In the genomic region with DNA sequence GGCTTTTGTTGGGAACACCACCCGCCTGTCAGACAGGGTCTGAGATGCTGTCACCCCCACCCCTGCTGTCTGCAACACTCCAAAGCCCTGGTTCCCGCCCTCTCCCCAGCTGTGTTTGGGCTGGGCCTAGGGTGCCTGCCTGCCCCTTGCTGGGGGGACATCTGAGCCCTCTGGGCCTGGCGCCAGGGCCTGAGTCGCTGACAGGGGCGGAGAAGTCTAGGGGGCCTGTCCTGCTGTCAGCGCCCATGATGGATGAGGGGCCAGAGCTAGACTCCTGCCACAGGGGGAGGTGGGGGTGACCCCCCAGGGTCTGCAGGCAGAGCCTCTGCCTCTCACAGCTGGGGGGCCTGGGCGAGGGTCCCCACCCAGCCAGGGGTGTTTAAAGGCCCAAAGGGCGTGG, we compare ENCODE assay signal across 1 cellular context.
TF ChIP-seq lines count a peak whose summit lies in the region.

No MANE protein-coding gene starts in this region.

TF ChIP-seq in HEK293, 187 proteins besides CTCF, POLR2A, EP300 and RAD21 (continued from another document and continues in another):
- TF ChIP-seq, protein P1, sequence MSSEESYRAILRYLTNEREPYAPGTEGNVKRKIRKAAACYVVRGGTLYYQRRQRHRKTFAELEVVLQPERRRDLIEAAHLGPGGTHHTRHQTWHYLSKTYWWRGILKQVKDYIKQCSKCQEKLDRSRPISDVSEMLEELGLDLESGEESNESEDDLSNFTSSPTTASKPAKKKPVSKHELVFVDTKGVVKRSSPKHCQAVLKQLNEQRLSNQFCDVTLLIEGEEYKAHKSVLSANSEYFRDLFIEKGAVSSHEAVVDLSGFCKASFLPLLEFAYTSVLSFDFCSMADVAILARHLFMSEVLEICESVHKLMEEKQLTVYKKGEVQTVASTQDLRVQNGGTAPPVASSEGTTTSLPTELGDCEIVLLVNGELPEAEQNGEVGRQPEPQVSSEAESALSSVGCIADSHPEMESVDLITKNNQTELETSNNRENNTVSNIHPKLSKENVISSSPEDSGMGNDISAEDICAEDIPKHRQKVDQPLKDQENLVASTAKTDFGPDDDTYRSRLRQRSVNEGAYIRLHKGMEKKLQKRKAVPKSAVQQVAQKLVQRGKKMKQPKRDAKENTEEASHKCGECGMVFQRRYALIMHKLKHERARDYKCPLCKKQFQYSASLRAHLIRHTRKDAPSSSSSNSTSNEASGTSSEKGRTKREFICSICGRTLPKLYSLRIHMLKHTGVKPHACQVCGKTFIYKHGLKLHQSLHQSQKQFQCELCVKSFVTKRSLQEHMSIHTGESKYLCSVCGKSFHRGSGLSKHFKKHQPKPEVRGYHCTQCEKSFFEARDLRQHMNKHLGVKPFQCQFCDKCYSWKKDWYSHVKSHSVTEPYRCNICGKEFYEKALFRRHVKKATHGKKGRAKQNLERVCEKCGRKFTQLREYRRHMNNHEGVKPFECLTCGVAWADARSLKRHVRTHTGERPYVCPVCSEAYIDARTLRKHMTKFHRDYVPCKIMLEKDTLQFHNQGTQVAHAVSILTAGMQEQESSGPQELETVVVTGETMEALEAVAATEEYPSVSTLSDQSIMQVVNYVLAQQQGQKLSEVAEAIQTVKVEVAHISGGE (tag by site-specific recombination; conservative IDR thresholded peaks at IDR 0.05; ENCODE audit: low read depth), result no peak
- TF ChIP-seq GLIS1 (tag by site-specific recombination; IDR thresholded peaks at IDR 0.05) (peak; percentile 100), ZNF777 (tag by site-specific recombination; IDR thresholded peaks at IDR 0.05; ENCODE audit: borderline replicate concordance) (no peak), KLF16 (tag by site-specific recombination; IDR thresholded peaks at IDR 0.05) (0 out of 2 replicates have a peak, but pooled peaks have one; percentile 46), ZNF548 (tag by site-specific recombination; IDR thresholded peaks at IDR 0.05) (no peak), ZFP37 (tag by site-specific recombination; IDR thresholded peaks at IDR 0.05) (no peak), ZNF404 (tag by site-specific recombination; IDR thresholded peaks at IDR 0.05) (no peak), SETDB1 (IDR thresholded peaks at IDR 0.05; ENCODE audit: insufficient read length, low read length) (no peak), MZF1 (tag by site-specific recombination; IDR thresholded peaks at IDR 0.05; ENCODE audit: borderline replicate concordance) (no peak), ZNF174 (tag by site-specific recombination; IDR thresholded peaks at IDR 0.05) (no peak), KLF1 (tag by site-specific recombination; IDR thresholded peaks at IDR 0.05) (peak; percentile 99), ZNF416 (tag by site-specific recombination; IDR thresholded peaks at IDR 0.05) (no peak), SCRT2 (tag by site-specific recombination; IDR thresholded peaks at IDR 0.05) (no peak), ZNF792 (tag by site-specific recombination; IDR thresholded peaks at IDR 0.05) (no peak), ZNF211 (tag by site-specific recombination; IDR thresholded peaks at IDR 0.05; ENCODE audit: low read depth) (no peak), ZNF776 (tag by site-specific recombination; IDR thresholded peaks at IDR 0.05; ENCODE audit: borderline replicate concordance) (no peak), ZNF596 (tag by site-specific recombination; IDR thresholded peaks at IDR 0.05) (no peak), ZBTB17 (tag by site-specific recombination; IDR thresholded peaks at IDR 0.05) (no peak)
- TF ChIP-seq, protein P2, sequence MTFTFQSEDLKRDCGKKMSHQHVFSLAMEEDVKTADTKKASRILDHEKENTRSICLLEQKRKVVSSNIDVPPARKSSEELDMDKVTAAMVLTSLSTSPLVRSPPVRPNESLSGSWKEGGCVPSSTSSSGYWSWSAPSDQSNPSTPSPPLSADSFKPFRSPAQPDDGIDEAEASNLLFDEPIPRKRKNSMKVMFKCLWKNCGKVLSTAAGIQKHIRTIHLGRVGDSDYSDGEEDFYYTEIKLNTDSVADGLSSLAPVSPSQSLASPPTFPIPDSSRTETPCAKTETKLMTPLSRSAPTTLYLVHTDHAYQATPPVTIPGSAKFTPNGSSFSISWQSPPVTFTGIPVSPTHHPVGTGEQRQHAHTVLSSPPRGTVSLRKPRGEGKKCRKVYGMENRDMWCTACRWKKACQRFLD (tag by site-specific recombination; IDR thresholded peaks at IDR 0.05), result no peak
- TF ChIP-seq, protein P3, sequence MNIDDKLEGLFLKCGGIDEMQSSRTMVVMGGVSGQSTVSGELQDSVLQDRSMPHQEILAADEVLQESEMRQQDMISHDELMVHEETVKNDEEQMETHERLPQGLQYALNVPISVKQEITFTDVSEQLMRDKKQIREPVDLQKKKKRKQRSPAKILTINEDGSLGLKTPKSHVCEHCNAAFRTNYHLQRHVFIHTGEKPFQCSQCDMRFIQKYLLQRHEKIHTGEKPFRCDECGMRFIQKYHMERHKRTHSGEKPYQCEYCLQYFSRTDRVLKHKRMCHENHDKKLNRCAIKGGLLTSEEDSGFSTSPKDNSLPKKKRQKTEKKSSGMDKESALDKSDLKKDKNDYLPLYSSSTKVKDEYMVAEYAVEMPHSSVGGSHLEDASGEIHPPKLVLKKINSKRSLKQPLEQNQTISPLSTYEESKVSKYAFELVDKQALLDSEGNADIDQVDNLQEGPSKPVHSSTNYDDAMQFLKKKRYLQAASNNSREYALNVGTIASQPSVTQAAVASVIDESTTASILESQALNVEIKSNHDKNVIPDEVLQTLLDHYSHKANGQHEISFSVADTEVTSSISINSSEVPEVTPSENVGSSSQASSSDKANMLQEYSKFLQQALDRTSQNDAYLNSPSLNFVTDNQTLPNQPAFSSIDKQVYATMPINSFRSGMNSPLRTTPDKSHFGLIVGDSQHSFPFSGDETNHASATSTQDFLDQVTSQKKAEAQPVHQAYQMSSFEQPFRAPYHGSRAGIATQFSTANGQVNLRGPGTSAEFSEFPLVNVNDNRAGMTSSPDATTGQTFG (tag by site-specific recombination; IDR thresholded peaks at IDR 0.05; ENCODE audit: borderline replicate concordance), result no peak
- TF ChIP-seq, protein P4, sequence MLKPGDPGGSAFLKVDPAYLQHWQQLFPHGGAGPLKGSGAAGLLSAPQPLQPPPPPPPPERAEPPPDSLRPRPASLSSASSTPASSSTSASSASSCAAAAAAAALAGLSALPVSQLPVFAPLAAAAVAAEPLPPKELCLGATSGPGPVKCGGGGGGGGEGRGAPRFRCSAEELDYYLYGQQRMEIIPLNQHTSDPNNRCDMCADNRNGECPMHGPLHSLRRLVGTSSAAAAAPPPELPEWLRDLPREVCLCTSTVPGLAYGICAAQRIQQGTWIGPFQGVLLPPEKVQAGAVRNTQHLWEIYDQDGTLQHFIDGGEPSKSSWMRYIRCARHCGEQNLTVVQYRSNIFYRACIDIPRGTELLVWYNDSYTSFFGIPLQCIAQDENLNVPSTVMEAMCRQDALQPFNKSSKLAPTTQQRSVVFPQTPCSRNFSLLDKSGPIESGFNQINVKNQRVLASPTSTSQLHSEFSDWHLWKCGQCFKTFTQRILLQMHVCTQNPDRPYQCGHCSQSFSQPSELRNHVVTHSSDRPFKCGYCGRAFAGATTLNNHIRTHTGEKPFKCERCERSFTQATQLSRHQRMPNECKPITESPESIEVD (tag by site-specific recombination; IDR thresholded peaks at IDR 0.05), result no peak
- TF ChIP-seq, protein P5, sequence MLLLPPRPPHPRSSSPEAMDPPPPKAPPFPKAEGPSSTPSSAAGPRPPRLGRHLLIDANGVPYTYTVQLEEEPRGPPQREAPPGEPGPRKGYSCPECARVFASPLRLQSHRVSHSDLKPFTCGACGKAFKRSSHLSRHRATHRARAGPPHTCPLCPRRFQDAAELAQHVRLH (tag by site-specific recombination; IDR thresholded peaks at IDR 0.05), result no peak
- TF ChIP-seq, protein P6, sequence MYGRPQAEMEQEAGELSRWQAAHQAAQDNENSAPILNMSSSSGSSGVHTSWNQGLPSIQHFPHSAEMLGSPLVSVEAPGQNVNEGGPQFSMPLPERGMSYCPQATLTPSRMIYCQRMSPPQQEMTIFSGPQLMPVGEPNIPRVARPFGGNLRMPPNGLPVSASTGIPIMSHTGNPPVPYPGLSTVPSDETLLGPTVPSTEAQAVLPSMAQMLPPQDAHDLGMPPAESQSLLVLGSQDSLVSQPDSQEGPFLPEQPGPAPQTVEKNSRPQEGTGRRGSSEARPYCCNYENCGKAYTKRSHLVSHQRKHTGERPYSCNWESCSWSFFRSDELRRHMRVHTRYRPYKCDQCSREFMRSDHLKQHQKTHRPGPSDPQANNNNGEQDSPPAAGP (tag by site-specific recombination; IDR thresholded peaks at IDR 0.05), result peak; percentile 76; the same call in 1 of the 2 replicates
- TF ChIP-seq, protein P7, sequence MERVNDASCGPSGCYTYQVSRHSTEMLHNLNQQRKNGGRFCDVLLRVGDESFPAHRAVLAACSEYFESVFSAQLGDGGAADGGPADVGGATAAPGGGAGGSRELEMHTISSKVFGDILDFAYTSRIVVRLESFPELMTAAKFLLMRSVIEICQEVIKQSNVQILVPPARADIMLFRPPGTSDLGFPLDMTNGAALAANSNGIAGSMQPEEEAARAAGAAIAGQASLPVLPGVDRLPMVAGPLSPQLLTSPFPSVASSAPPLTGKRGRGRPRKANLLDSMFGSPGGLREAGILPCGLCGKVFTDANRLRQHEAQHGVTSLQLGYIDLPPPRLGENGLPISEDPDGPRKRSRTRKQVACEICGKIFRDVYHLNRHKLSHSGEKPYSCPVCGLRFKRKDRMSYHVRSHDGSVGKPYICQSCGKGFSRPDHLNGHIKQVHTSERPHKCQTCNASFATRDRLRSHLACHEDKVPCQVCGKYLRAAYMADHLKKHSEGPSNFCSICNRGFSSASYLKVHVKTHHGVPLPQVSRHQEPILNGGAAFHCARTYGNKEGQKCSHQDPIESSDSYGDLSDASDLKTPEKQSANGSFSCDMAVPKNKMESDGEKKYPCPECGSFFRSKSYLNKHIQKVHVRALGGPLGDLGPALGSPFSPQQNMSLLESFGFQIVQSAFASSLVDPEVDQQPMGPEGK (tag by site-specific recombination; IDR thresholded peaks at IDR 0.05), result peak; percentile 85
- TF ChIP-seq, protein P8, sequence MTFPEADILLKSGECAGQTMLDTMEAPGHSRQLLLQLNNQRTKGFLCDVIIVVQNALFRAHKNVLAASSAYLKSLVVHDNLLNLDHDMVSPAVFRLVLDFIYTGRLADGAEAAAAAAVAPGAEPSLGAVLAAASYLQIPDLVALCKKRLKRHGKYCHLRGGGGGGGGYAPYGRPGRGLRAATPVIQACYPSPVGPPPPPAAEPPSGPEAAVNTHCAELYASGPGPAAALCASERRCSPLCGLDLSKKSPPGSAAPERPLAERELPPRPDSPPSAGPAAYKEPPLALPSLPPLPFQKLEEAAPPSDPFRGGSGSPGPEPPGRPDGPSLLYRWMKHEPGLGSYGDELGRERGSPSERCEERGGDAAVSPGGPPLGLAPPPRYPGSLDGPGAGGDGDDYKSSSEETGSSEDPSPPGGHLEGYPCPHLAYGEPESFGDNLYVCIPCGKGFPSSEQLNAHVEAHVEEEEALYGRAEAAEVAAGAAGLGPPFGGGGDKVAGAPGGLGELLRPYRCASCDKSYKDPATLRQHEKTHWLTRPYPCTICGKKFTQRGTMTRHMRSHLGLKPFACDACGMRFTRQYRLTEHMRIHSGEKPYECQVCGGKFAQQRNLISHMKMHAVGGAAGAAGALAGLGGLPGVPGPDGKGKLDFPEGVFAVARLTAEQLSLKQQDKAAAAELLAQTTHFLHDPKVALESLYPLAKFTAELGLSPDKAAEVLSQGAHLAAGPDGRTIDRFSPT (tag by site-specific recombination; IDR thresholded peaks at IDR 0.05), result no peak
- TF ChIP-seq, protein P9, sequence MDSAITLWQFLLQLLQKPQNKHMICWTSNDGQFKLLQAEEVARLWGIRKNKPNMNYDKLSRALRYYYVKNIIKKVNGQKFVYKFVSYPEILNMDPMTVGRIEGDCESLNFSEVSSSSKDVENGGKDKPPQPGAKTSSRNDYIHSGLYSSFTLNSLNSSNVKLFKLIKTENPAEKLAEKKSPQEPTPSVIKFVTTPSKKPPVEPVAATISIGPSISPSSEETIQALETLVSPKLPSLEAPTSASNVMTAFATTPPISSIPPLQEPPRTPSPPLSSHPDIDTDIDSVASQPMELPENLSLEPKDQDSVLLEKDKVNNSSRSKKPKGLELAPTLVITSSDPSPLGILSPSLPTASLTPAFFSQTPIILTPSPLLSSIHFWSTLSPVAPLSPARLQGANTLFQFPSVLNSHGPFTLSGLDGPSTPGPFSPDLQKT (IDR thresholded peaks at IDR 0.05; ENCODE audit: borderline replicate concordance, low read depth, low read length), result no peak
- TF ChIP-seq, protein P10, sequence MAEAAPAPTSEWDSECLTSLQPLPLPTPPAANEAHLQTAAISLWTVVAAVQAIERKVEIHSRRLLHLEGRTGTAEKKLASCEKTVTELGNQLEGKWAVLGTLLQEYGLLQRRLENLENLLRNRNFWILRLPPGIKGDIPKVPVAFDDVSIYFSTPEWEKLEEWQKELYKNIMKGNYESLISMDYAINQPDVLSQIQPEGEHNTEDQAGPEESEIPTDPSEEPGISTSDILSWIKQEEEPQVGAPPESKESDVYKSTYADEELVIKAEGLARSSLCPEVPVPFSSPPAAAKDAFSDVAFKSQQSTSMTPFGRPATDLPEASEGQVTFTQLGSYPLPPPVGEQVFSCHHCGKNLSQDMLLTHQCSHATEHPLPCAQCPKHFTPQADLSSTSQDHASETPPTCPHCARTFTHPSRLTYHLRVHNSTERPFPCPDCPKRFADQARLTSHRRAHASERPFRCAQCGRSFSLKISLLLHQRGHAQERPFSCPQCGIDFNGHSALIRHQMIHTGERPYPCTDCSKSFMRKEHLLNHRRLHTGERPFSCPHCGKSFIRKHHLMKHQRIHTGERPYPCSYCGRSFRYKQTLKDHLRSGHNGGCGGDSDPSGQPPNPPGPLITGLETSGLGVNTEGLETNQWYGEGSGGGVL (tag by site-specific recombination; IDR thresholded peaks at IDR 0.05), result peak; percentile 49
- TF ChIP-seq, protein P11, sequence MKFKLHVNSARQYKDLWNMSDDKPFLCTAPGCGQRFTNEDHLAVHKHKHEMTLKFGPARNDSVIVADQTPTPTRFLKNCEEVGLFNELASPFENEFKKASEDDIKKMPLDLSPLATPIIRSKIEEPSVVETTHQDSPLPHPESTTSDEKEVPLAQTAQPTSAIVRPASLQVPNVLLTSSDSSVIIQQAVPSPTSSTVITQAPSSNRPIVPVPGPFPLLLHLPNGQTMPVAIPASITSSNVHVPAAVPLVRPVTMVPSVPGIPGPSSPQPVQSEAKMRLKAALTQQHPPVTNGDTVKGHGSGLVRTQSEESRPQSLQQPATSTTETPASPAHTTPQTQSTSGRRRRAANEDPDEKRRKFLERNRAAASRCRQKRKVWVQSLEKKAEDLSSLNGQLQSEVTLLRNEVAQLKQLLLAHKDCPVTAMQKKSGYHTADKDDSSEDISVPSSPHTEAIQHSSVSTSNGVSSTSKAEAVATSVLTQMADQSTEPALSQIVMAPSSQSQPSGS (tag by site-specific recombination; IDR thresholded peaks at IDR 0.05; ENCODE audit: low read depth), result no peak
- TF ChIP-seq, protein P12, sequence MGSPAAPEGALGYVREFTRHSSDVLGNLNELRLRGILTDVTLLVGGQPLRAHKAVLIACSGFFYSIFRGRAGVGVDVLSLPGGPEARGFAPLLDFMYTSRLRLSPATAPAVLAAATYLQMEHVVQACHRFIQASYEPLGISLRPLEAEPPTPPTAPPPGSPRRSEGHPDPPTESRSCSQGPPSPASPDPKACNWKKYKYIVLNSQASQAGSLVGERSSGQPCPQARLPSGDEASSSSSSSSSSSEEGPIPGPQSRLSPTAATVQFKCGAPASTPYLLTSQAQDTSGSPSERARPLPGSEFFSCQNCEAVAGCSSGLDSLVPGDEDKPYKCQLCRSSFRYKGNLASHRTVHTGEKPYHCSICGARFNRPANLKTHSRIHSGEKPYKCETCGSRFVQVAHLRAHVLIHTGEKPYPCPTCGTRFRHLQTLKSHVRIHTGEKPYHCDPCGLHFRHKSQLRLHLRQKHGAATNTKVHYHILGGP (tag by site-specific recombination; IDR thresholded peaks at IDR 0.05), result no peak
